Comparison of ENCODE assay signal across 8 cellular contexts in the genomic region with DNA sequence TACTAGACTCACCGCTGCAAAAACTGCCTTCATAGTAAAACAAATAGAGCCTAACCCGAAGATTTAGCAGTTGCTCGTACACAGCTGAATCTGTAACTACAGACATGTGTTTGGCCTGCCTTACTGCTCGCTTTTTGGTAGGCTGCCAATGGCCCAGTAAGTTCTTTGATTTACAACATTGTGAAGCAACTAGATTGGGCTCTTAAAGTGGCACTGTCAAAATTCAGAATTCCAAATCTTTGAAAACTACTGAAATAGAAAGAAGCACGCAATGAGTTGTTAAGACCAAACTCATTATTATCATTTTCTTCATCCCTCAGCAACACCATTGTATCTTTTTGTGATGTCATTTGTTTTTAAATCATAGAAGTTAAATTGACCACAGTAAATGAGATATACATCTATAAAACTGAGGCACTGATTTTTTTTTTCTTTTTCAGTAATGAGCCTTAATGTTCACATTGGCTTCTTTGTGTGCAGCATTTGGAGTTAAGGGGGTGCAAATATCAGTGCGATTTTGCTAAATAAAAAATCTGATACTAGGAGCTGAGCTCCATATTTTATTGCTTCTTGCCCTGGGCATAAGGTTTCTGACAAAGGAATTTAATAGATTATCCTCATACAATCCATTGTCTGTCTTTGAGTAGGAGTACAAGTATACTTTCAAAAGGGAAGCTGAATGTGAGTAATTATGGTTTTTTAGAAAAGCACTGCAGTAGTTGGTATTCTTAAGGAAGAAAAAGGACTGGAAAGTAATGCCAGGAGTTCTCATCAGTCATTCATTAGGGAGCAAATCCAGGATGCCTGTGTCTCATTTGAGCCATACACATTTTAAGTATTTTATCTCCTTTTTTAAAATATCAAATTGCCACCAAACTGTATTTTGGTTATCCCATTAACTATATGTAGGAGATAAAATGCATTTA.
A peak's percentile ranks its signal among the peaks of the same experiment; 100 is the strongest.
DNase-seq lines count a peak whose midpoint lies in the region; ATAC-seq and TF ChIP-seq lines count a peak whose summit lies in the region.
"Had no signal": no experiment of that assay in that cellular context is flagged by ENCODE, and none has a peak within 500 bp of the region (broad histone marks: within the 10 kb centered on the region; RNA-seq: fewer than 3 reads in every experiment).

No MANE protein-coding gene starts in this region.

- no peak for TF ChIP-seq POLR2A in transverse colon (IDR thresholded peaks at IDR 0.05)

- H3K27me3 ChIP-seq in transverse colon = no peaks in the 10 kb centered on the region

- peaks cover 75% of the 10 kb centered on the region for H3K4me1 Mint-ChIP-seq in brain
- H3K4me1 Mint-ChIP-seq: activated naive CD4-positive, alpha-beta T cell treated with anti-CD3 and anti-CD28 coated beads, Interleukin-2, amount 50 U/mL, for 24 hours had no signal

- no peak for TF ChIP-seq EP300 in transverse colon (IDR thresholded peaks at IDR 0.05; ENCODE audit: low read depth)

- H3K27ac Mint-ChIP-seq in brain = peak overlapping the region; percentile 66 to 98 (median 93)
- H3K27ac Mint-ChIP-seq: activated naive CD4-positive, alpha-beta T cell treated with anti-CD3 and anti-CD28 coated beads, Interleukin-2, amount 50 U/mL, for 24 hours had no signal

- peaks cover 20 to 54% (median 43%) of the 10 kb centered on the region in 4 donors for H3K4me1 ChIP-seq in transverse colon

- WGBS in transverse colon (ENCODE audit: low coverage in 1 of 2), 2 donors = 20 to 28% methylated on average over 5 to 6 of the region's 6 CpGs

- no peaks in the 10 kb centered on the region for H3K9me3 ChIP-seq in transverse colon

- intact Hi-C loops in transverse colon (cut with DNase I; ENCODE audit: low total_unique reads) = loop anchor here (10.0 kb wide), 1 partner anchor 239 kb away; a partner anchor contains a TSS

- peak overlapping the region in 4 of 5 experiments; percentile 63 to 84 (median 76) for H3K4me3 Mint-ChIP-seq in brain
- H3K4me3 Mint-ChIP-seq: activated naive CD4-positive, alpha-beta T cell treated with anti-CD3 and anti-CD28 coated beads, Interleukin-2, amount 50 U/mL, for 24 hours had no signal

- ATAC-seq in GM21360 (IDR thresholded peaks at IDR 0.05; ENCODE audit: unreplicated experiment) (no peak), GM21367 (IDR thresholded peaks at IDR 0.05; ENCODE audit: unreplicated experiment) (no peak), GM21381 (IDR thresholded peaks at IDR 0.05; ENCODE audit: unreplicated experiment) (no peak)

- peaks cover 31% of the 10 kb centered on the region for H3K36me3 Mint-ChIP-seq in brain
- H3K36me3 Mint-ChIP-seq: activated naive CD4-positive, alpha-beta T cell treated with anti-CD3 and anti-CD28 coated beads, Interleukin-2, amount 50 U/mL, for 24 hours had no signal

- peak overlapping the region; percentile 76 to 87 (median 86) for H3K27ac ChIP-seq in transverse colon

- in situ Hi-C loops in transverse colon (cut with MboI; ENCODE audit: low pct_ligation_motif_present in 1 of 4, low pct_unique_long_range_greater_than_20kb in 1 of 4, low sequenced_read_pairs in 3 of 4) = loop anchor here in 1 of 4 donors (10.0 kb wide), 1 partner anchor 239 kb away; a partner anchor contains a TSS

- peak overlapping the region in 1 of 4 donors; percentile 6 for H3K4me3 ChIP-seq in transverse colon

- H3K36me3 ChIP-seq in transverse colon = no peaks in the 10 kb centered on the region

- no peaks in the 10 kb centered on the region for H3K27me3 Mint-ChIP-seq in brain

- peaks cover 0 to 2% (median 0%) of the 10 kb centered on the region in 5 experiments for H3K9me3 Mint-ChIP-seq in brain
- H3K9me3 Mint-ChIP-seq: activated naive CD4-positive, alpha-beta T cell treated with anti-CD3 and anti-CD28 coated beads, Interleukin-2, amount 50 U/mL, for 24 hours had no signal

- TF ChIP-seq CTCF in brain (conservative IDR thresholded peaks at IDR 0.05) (no peak), transverse colon (IDR thresholded peaks at IDR 0.05) (no peak)

- DNase-seq in LoVo (ENCODE audit: low spot score) (peak; percentile 55), left kidney (ENCODE audit: low read depth, low spot score) (peak; percentile 67), transverse colon (peak; percentile 84)
